Comparison of ENCODE assay signal across 12 cellular contexts in genomic region chr2:134122610-134123009, GRCh38.
DNase-seq lines count a peak whose midpoint lies in the region; ATAC-seq, FAIRE-seq and TF ChIP-seq lines count a peak whose summit lies in the region.
"Had no signal": no experiment of that assay in that cellular context is flagged by ENCODE, and none has a peak within 500 bp of the region (broad histone marks: within the 10 kb centered on the region; RNA-seq: fewer than 3 reads in every experiment).

No MANE protein-coding gene starts in this region.

- H3K18ac ChIP-seq in mesendoderm (ENCODE audit: low read length) = no peak overlapping the region

- H2BK5ac ChIP-seq in mesendoderm (ENCODE audit: low read length) = no peak overlapping the region

- H3K56ac ChIP-seq in mesendoderm (ENCODE audit: low read length) = no peak overlapping the region

- H3K9me3 Mint-ChIP-seq in activated CD8-positive, alpha-beta T cell treated with anti-CD3 and anti-CD28 coated beads, Interleukin-2, amount 10 ng/mL, durations not matched to agents 7 days and 5 days (ENCODE audit: insufficient read depth) = no peaks in the 10 kb centered on the region

- H3K4me3 ChIP-seq in mesendoderm (ENCODE audit: low read length) (no peak overlapping the region), sigmoid colon (no peak overlapping the region)
- H3K4me3 ChIP-seq: A549, K562 had no signal

- WGBS in mesendoderm (ENCODE audit: extremely low coverage, insufficient coverage, low lambda C conversion rate) = no CpG with 5 or more reads among the region's 3 CpGs
- 39 to 71% methylated on average over 3 of the region's 3 CpGs for WGBS in sigmoid colon, 2 donors

- H3K4me2 ChIP-seq in mesendoderm (ENCODE audit: low read length) = no peak overlapping the region
- H3K4me2 ChIP-seq: A549 had no signal

- H3K27ac Mint-ChIP-seq in activated CD8-positive, alpha-beta T cell treated with anti-CD3 and anti-CD28 coated beads, Interleukin-2, amount 10 ng/mL, durations not matched to agents 7 days and 5 days = no peak overlapping the region

- no peak for TF ChIP-seq POLR2A in sigmoid colon (IDR thresholded peaks at IDR 0.05)

- no peak overlapping the region for H3K9ac ChIP-seq in mesendoderm (ENCODE audit: low read length)

- H3K27ac ChIP-seq in mesendoderm (ENCODE audit: low read depth, low read length) (no peak overlapping the region), sigmoid colon (no peak overlapping the region)
- H3K27ac ChIP-seq: A549, gastrocnemius medialis had no signal

- H4K5ac ChIP-seq in mesendoderm (ENCODE audit: low read length) = no peak overlapping the region

- intact Hi-C loops in sigmoid colon (cut with DNase I) = loop anchor here (10.0 kb wide), 2 partner anchors 82 to 1412 kb away; partner anchors contain the start of genes R3HDM1 and ZRANB3

- H3K4me3 Mint-ChIP-seq in activated CD8-positive, alpha-beta T cell treated with anti-CD3 and anti-CD28 coated beads, Interleukin-2, amount 10 ng/mL, durations not matched to agents 7 days and 5 days = peak overlapping the region; percentile 17

- H3K36me3 Mint-ChIP-seq in activated CD8-positive, alpha-beta T cell treated with anti-CD3 and anti-CD28 coated beads, Interleukin-2, amount 10 ng/mL, durations not matched to agents 7 days and 5 days (ENCODE audit: low read depth) = peaks cover 10% of the 10 kb centered on the region

- H3K23ac ChIP-seq in mesendoderm (ENCODE audit: low read length) = no peak overlapping the region

- H3K79me1 ChIP-seq in mesendoderm (ENCODE audit: low read length) = peaks cover 32% of the 10 kb centered on the region

- H2BK15ac ChIP-seq in mesendoderm (replicated peaks; ENCODE audit: low read depth) = no peak overlapping the region

- no peak for ATAC-seq in activated CD8-positive, alpha-beta T cell treated with anti-CD3 and anti-CD28 coated beads, Interleukin-2, amount 10 ng/mL, durations not matched to agents 7 days and 5 days
- ATAC-seq: A549, gastrocnemius medialis, K562 had no signal

- DNase-seq in DMS53 (lab: John Stamatoyannopoulos, UW) (peak; percentile 2), DMS53 treated with DMSO at 0.1 percent for 48 hours (lab: John Stamatoyannopoulos, UW; ENCODE audit: unreplicated experiment) (no peak), HT-29 (ENCODE audit: low spot score) (peak; percentile 55), mesendoderm (peak; percentile 59), sigmoid colon (no peak), NK-92 (lab: John Stamatoyannopoulos, UW; ENCODE audit: unreplicated experiment) (no peak), frontal cortex (ENCODE audit: low spot score in 2 of 2) (no peak)
- peak; percentile 24 for DNase-seq in activated CD8-positive, alpha-beta T cell treated with anti-CD3 and anti-CD28 coated beads, Interleukin-2, amount 10 ng/mL, durations not matched to agents 7 days and 5 days
- DNase-seq: amniotic stem cell, gastrocnemius medialis had no signal

- no peak for FAIRE-seq in frontal cortex (lab: Jason Lieb, UNC)
- FAIRE-seq: A549, K562 had no signal

- peaks cover 10% of the 10 kb centered on the region for H3K4me1 ChIP-seq in mesendoderm (ENCODE audit: control insufficient read depth, low read depth, low read length)
- peaks cover 0 to 38% (median 18%) of the 10 kb centered on the region in 4 donors for H3K4me1 ChIP-seq in sigmoid colon

- H3K4ac ChIP-seq in mesendoderm (ENCODE audit: low read depth, low read length) = no peak overlapping the region

- H3K36me3 ChIP-seq in mesendoderm (ENCODE audit: control insufficient read depth, insufficient read depth, low read length) = no peaks in the 10 kb centered on the region
- H3K36me3 ChIP-seq in sigmoid colon = no peaks in the 10 kb centered on the region
- H3K36me3 ChIP-seq: gastrocnemius medialis had no signal

- no peak overlapping the region for H2BK120ac ChIP-seq in mesendoderm (ENCODE audit: low read depth, low read length)

- peaks cover 69% of the 10 kb centered on the region for H3K4me1 Mint-ChIP-seq in activated CD8-positive, alpha-beta T cell treated with anti-CD3 and anti-CD28 coated beads, Interleukin-2, amount 10 ng/mL, durations not matched to agents 7 days and 5 days (ENCODE audit: low read depth)

- H2AK5ac ChIP-seq in mesendoderm (ENCODE audit: low read length) = no peak overlapping the region

- CTCF ChIA-PET in activated CD8-positive, alpha-beta T cell treated with anti-CD3 and anti-CD28 coated beads, Interleukin-2, amount 10 ng/mL, durations not matched to agents 7 days and 5 days (lab: Charles Lee) = interaction anchor here (1.2 to 9.2 kb wide), 4 partner anchors 57 to 289 kb away, joined by 3 to 160 read pairs (median 6); no protein-coding TSS in a partner anchor

- no peaks in the 10 kb centered on the region for H3K27me3 ChIP-seq in mesendoderm (ENCODE audit: insufficient read depth, low read length, poor library complexity)
- no peaks in the 10 kb centered on the region for H3K27me3 ChIP-seq in sigmoid colon
- H3K27me3 ChIP-seq: gastrocnemius medialis had no signal

- TF ChIP-seq CTCF in sigmoid colon (IDR thresholded peaks at IDR 0.05) = no peak

- no peak for TF ChIP-seq EP300 in sigmoid colon (IDR thresholded peaks at IDR 0.05)

- H3K27me3 Mint-ChIP-seq in activated CD8-positive, alpha-beta T cell treated with anti-CD3 and anti-CD28 coated beads, Interleukin-2, amount 10 ng/mL, durations not matched to agents 7 days and 5 days (ENCODE audit: low read depth) = no peaks in the 10 kb centered on the region

- no peaks in the 10 kb centered on the region for H3K9me3 ChIP-seq in sigmoid colon
- H3K9me3 ChIP-seq: A549, gastrocnemius medialis had no signal

- POLR2A ChIA-PET in activated CD8-positive, alpha-beta T cell treated with anti-CD3 and anti-CD28 coated beads, Interleukin-2, amount 10 ng/mL, durations not matched to agents 7 days and 5 days (lab: Charles Lee) = no interaction called here

- no peak overlapping the region for H4K8ac ChIP-seq in mesendoderm (ENCODE audit: low read depth, low read length)

- H3K79me2 ChIP-seq in mesendoderm (ENCODE audit: control insufficient read depth, insufficient read depth, low read length) = peaks cover 57% of the 10 kb centered on the region

Comparison
In these comparisons a context has a peak if more than half of its experiments do, and no peak if none do; other contexts are left out.
1. DNase-seq: peak in DMS53 (single experiment), HT-29 (single experiment), activated CD8-positive, alpha-beta T cell treated with anti-CD3 and anti-CD28 coated beads, Interleukin-2, amount 10 ng/mL, durations not matched to agents 7 days and 5 days (single experiment) and mesendoderm (single experiment); none in DMS53 treated with DMSO at 0.1 percent for 48 hours (single experiment), sigmoid colon (single experiment), NK-92 (single experiment) and frontal cortex (0 of 2).